8 cellular contexts compared by ENCODE assay signal in the genomic region with DNA sequence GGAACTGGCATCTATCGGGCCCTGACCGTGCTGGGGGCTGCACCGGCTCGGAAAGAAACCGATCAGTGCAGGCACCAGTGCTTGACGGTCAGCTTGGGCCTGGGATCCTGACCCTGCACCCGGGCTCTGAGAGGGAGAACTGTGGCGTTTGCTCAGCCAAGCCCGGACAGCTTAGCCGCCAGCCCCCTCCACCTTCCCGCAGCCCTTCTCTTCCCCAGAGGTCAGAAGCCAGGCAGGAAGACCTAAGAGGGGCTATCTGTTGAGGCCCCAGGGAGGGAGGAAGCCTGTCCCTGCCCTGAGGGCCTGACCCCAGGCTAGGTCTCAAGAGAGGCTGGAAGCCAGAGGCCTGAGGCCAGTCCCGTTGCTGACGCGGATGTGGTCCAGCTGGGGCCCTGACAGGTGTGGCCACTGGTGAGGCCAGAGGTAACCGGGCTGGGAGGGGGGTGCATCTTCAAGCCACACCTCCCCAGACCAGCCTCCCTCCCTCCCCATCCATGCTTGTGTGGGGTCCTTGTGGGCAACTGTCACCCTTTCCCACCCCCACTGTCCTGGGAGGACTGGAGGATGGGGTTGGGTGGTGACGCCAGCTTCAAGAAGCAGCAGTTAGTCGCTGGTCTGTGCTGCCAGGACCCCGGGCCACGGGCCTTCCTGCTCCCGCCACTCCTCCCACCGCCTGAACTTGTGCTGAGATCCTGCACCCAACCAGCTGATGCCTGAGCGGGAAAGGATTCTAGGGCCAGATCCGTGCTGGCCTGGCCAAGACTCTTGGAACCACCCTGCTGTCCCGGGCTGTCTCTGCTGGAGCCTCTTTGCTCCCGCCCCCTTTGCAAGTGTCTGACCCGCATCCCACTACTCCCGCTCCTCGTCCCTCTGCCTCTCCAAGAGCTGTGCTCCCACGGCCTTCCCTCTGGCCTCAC. TPM values are rescaled to one million over a fixed set of nuclear protein-coding genes. Genes with fewer than 3 reads are reported as not detected.
DNase-seq lines count a peak whose midpoint lies in the region; ATAC-seq and TF ChIP-seq lines count a peak whose summit lies in the region.

No MANE protein-coding gene starts in this region.

- no peaks in the 10 kb centered on the region for H3K9me2 ChIP-seq in SK-N-SH

- H3K27me3 Mint-ChIP-seq in stimulated activated naive CD8-positive, alpha-beta T cell treated with anti-CD3 and anti-CD28 coated beads, Interleukin-15, Interleukin-2, amounts not matched to agents 100 ng/mL and 50 ng/mL, for 24 hours = peaks cover 17% of the 10 kb centered on the region
- H3K27me3 Mint-ChIP-seq in central memory CD8-positive, alpha-beta T cell = peaks cover 15% of the 10 kb centered on the region

- H3K9me3 Mint-ChIP-seq in stimulated activated naive CD8-positive, alpha-beta T cell treated with anti-CD3 and anti-CD28 coated beads, Interleukin-15, Interleukin-2, amounts not matched to agents 100 ng/mL and 50 ng/mL, for 24 hours = no peaks in the 10 kb centered on the region
- no peaks in the 10 kb centered on the region for H3K9me3 Mint-ChIP-seq in central memory CD8-positive, alpha-beta T cell

- peaks cover 5% of the 10 kb centered on the region for H3F3A ChIP-seq in SK-N-SH (replicated peaks; ENCODE audit: insufficient read depth)

- peak overlapping the region; percentile 47 for H3K4me3 Mint-ChIP-seq in stimulated activated naive CD8-positive, alpha-beta T cell treated with anti-CD3 and anti-CD28 coated beads, Interleukin-15, Interleukin-2, amounts not matched to agents 100 ng/mL and 50 ng/mL, for 24 hours
- H3K4me3 Mint-ChIP-seq in central memory CD8-positive, alpha-beta T cell = peak overlapping the region; percentile 75

- ATAC-seq in stimulated activated naive CD8-positive, alpha-beta T cell treated with anti-CD3 and anti-CD28 coated beads, Interleukin-15, Interleukin-2, amounts not matched to agents 100 U/mL and 50 U/mL, for 24 hours = no peak
- ATAC-seq in central memory CD8-positive, alpha-beta T cell (replicated peaks; ENCODE audit: extremely low read depth, poor library complexity, severe bottlenecking) = no peak
- ATAC-seq in HG03280 (IDR thresholded peaks at IDR 0.05; ENCODE audit: unreplicated experiment) (no peak), GM21526 (IDR thresholded peaks at IDR 0.05; ENCODE audit: low FRiP score, unreplicated experiment) (no peak), GM19351 (IDR thresholded peaks at IDR 0.05; ENCODE audit: unreplicated experiment) (no peak)

- peaks cover 30% of the 10 kb centered on the region for H3K4me1 ChIP-seq in mesodermal cell (ENCODE audit: control insufficient read depth, insufficient read depth, low read length, poor library complexity, severe bottlenecking)
- peaks cover 0 to 46% of the 10 kb centered on the region in 2 experiments; a peak in 1 of 4 replicates for H3K4me1 ChIP-seq in SK-N-SH (ENCODE audit: control insufficient read depth in 1 of 2, insufficient read depth in 2 of 2, low read depth in 1 of 2, low read length in 1 of 2)

- no peaks in the 10 kb centered on the region for H3K27me3 ChIP-seq in SK-N-SH (ENCODE audit: insufficient read depth)

- peaks cover 12% of the 10 kb centered on the region for H4K20me1 ChIP-seq in SK-N-SH (ENCODE audit: insufficient read depth)

- H3K27ac ChIP-seq in mesodermal cell (ENCODE audit: low read depth, low read length, severe bottlenecking) = peak overlapping the region; percentile 66
- no peak overlapping the region; a peak in 1 of 4 replicates for H3K27ac ChIP-seq in SK-N-SH (ENCODE audit: low read depth in 2 of 2, low read length in 1 of 2)

- no peak overlapping the region for H2AFZ ChIP-seq in SK-N-SH (ENCODE audit: low read depth)

- H3K4me2 ChIP-seq in SK-N-SH = no peak overlapping the region

- peaks cover 20% of the 10 kb centered on the region for H3K36me3 ChIP-seq in mesodermal cell (ENCODE audit: control insufficient read depth, insufficient read depth, low read length)
- no peaks in the 10 kb centered on the region for H3K36me3 ChIP-seq in SK-N-SH (replicated peaks in 1 of 2; ENCODE audit: control insufficient read depth in 1 of 2, insufficient read depth in 2 of 2, low read length in 1 of 2)

- peak overlapping the region; percentile 11 for H3K4me3 ChIP-seq in mesodermal cell (ENCODE audit: extremely low read depth, insufficient read depth, low read length, poor library complexity, severe bottlenecking)
- H3K4me3 ChIP-seq in SK-N-SH (ENCODE audit: low read depth in 2 of 2, low read length in 1 of 2) = no peak overlapping the region

- DNase-seq in stimulated activated naive CD8-positive, alpha-beta T cell treated with anti-CD3 and anti-CD28 coated beads, Interleukin-15, Interleukin-2, amounts not matched to agents 100 U/mL and 50 U/mL, for 24 hours = no peak
- no peak for DNase-seq in central memory CD8-positive, alpha-beta T cell (ENCODE audit: low spot score in 2 of 2)
- no peak for DNase-seq in SK-N-SH

- POLR2A ChIA-PET in SK-N-SH (lab: Yijun Ruan, JAX) = interaction anchor here (0.6 to 0.9 kb wide), 2 partner anchors 19 to 24 kb away, joined by 3 read pairs; no protein-coding TSS in a partner anchor

- no peaks in the 10 kb centered on the region for H3K36me3 Mint-ChIP-seq in stimulated activated naive CD8-positive, alpha-beta T cell treated with anti-CD3 and anti-CD28 coated beads, Interleukin-15, Interleukin-2, amounts not matched to agents 100 ng/mL and 50 ng/mL, for 24 hours (ENCODE audit: low read depth)
- H3K36me3 Mint-ChIP-seq in central memory CD8-positive, alpha-beta T cell (ENCODE audit: insufficient read depth) = peaks cover 3% of the 10 kb centered on the region

- CTCF ChIA-PET in SK-N-SH (lab: Yijun Ruan, JAX) = interaction anchor here (0.6 to 5.1 kb wide), 8 partner anchors 9 to 631 kb away, joined by 3 to 48 read pairs (median 4); a partner anchor contains a TSS

- no peak overlapping the region for H3K9ac ChIP-seq in SK-N-SH

- H3K4me1 Mint-ChIP-seq in stimulated activated naive CD8-positive, alpha-beta T cell treated with anti-CD3 and anti-CD28 coated beads, Interleukin-15, Interleukin-2, amounts not matched to agents 100 ng/mL and 50 ng/mL, for 24 hours (ENCODE audit: low read depth) = peaks cover 24% of the 10 kb centered on the region
- peaks cover 17% of the 10 kb centered on the region for H3K4me1 Mint-ChIP-seq in central memory CD8-positive, alpha-beta T cell

- H3K79me2 ChIP-seq in SK-N-SH (ENCODE audit: insufficient read depth) = peaks cover 21% of the 10 kb centered on the region

- 65 to 68% methylated on average over 25 to 27 of the region's 29 CpGs for WGBS in mesodermal cell (ENCODE audit: insufficient coverage in 2 of 2), 2 experiments
- 90% methylated on average over 15 of the region's 29 CpGs for WGBS in SK-N-SH (ENCODE audit: low lambda C conversion rate)

- no peak for TF ChIP-seq EP300 in SK-N-SH (IDR thresholded peaks at IDR 0.05; ENCODE audit: borderline replicate concordance in 1 of 2, low read depth in 1 of 2, low read length in 1 of 2)

- H3K27ac Mint-ChIP-seq in stimulated activated naive CD8-positive, alpha-beta T cell treated with anti-CD3 and anti-CD28 coated beads, Interleukin-15, Interleukin-2, amounts not matched to agents 100 ng/mL and 50 ng/mL, for 24 hours = peak overlapping the region; percentile 51
- no peak overlapping the region for H3K27ac Mint-ChIP-seq in central memory CD8-positive, alpha-beta T cell (ENCODE audit: low read depth)

- H3K9me3 ChIP-seq in mesodermal cell (ENCODE audit: control insufficient read depth, low read length) (no peaks in the 10 kb centered on the region), SK-N-SH (no peaks in the 10 kb centered on the region)

- no peak for TF ChIP-seq RAD21 in SK-N-SH (IDR thresholded peaks at IDR 0.05; ENCODE audit: low read length)

- no peak for TF ChIP-seq CTCF in SK-N-SH (IDR thresholded peaks at IDR 0.05)

TF ChIP-seq in SK-N-SH, 30 proteins besides CTCF, POLR2A, EP300 and RAD21 (continues in another document):
- TF ChIP-seq TEAD4 (IDR thresholded peaks at IDR 0.05; ENCODE audit: borderline replicate concordance, insufficient read depth) = no peak
- TF ChIP-seq, protein P1, sequence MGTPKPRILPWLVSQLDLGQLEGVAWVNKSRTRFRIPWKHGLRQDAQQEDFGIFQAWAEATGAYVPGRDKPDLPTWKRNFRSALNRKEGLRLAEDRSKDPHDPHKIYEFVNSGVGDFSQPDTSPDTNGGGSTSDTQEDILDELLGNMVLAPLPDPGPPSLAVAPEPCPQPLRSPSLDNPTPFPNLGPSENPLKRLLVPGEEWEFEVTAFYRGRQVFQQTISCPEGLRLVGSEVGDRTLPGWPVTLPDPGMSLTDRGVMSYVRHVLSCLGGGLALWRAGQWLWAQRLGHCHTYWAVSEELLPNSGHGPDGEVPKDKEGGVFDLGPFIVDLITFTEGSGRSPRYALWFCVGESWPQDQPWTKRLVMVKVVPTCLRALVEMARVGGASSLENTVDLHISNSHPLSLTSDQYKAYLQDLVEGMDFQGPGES (IDR thresholded peaks at IDR 0.05; ENCODE audit: low read depth, low read length) = no peak
- TF ChIP-seq NFIC (IDR thresholded peaks at IDR 0.05; ENCODE audit: borderline replicate concordance) = no peak
- TF ChIP-seq CHD2 (IDR thresholded peaks at IDR 0.05; ENCODE audit: low read length, partially characterized antibody) = no peak

RNA-seq across cellular contexts. Expression of a gene that starts 2.6 kb away (rescaled TPM):
- 41.8 TPM for polyA plus RNA-seq in mesodermal cell (2013, experiment 1 of 2)
- polyA plus RNA-seq in mesodermal cell (2013, experiment 2 of 2) = 32.0 TPM
- 31.3 and 32.0 TPM in 2 replicates for polyA plus RNA-seq in SK-N-SH (2012; rRNA removed)
- 7.9 and 13.4 TPM in 2 replicates for polyA plus RNA-seq in SK-N-SH (2012; cell fraction: cytosol; rRNA removed)
- 145 and 194 TPM in 2 replicates for polyA plus RNA-seq in SK-N-SH (2012; cell fraction: nucleus; rRNA removed)

RNA-seq across cellular contexts. Expression of a gene that starts 6.6 kb away (rescaled TPM):
- polyA plus RNA-seq in mesodermal cell (2013, experiment 1 of 2) = 234 TPM
- polyA plus RNA-seq in mesodermal cell (2013, experiment 2 of 2) = 205 TPM
- 2.5 and 3.8 TPM in 2 replicates for polyA plus RNA-seq in SK-N-SH (2012; rRNA removed)
- polyA plus RNA-seq in SK-N-SH (2012; cell fraction: cytosol; rRNA removed) = 0.90 and 1.8 TPM in 2 replicates
- polyA plus RNA-seq in SK-N-SH (2012; cell fraction: nucleus; rRNA removed) = 14.2 and 20.4 TPM in 2 replicates

RNA-seq across cellular contexts. Expression of a gene that starts 20.7 kb away (rescaled TPM):
- 0.11 TPM for polyA plus RNA-seq in mesodermal cell (2013, experiment 1 of 2)
- 0.10 TPM for polyA plus RNA-seq in mesodermal cell (2013, experiment 2 of 2)
- polyA plus RNA-seq in SK-N-SH (2012; rRNA removed) = 0.06 and 0.08 TPM in 2 replicates
- 0.03 TPM in 1 of 2 replicates, not detected in the other for polyA plus RNA-seq in SK-N-SH (2012; cell fraction: cytosol; rRNA removed)
- 0.55 and 0.62 TPM in 2 replicates for polyA plus RNA-seq in SK-N-SH (2012; cell fraction: nucleus; rRNA removed)

RNA-seq across cellular contexts. Expression of a gene that starts 23.2 kb away (rescaled TPM):
- 103 TPM for polyA plus RNA-seq in mesodermal cell (2013, experiment 1 of 2)
- polyA plus RNA-seq in mesodermal cell (2013, experiment 2 of 2) = 83.9 TPM
- 175 and 214 TPM in 2 replicates for polyA plus RNA-seq in SK-N-SH (2012; rRNA removed)
- 124 and 141 TPM in 2 replicates for polyA plus RNA-seq in SK-N-SH (2012; cell fraction: cytosol; rRNA removed)
- 147 and 267 TPM in 2 replicates for polyA plus RNA-seq in SK-N-SH (2012; cell fraction: nucleus; rRNA removed)

RNA-seq across cellular contexts. Expression of a gene that starts 27.2 kb away (rescaled TPM):
- 15.0 TPM for polyA plus RNA-seq in mesodermal cell (2013, experiment 1 of 2)
- polyA plus RNA-seq in mesodermal cell (2013, experiment 2 of 2) = 11.1 TPM
- polyA plus RNA-seq in SK-N-SH (2012; rRNA removed) = 12.3 and 13.4 TPM in 2 replicates
- 5.8 and 11.0 TPM in 2 replicates for polyA plus RNA-seq in SK-N-SH (2012; cell fraction: cytosol; rRNA removed)
- 9.9 and 14.4 TPM in 2 replicates for polyA plus RNA-seq in SK-N-SH (2012; cell fraction: nucleus; rRNA removed)
